ENCODE assay signal across 11 cellular contexts in genomic region chr17:3594056-3594810, GRCh38. TPM values are rescaled to one million over a fixed set of nuclear protein-coding genes. Genes with fewer than 3 reads are reported as not detected.
DNase-seq lines count a peak whose midpoint lies in the region; ATAC-seq and TF ChIP-seq lines count a peak whose summit lies in the region.
"Had no signal": no experiment of that assay in that cellular context is flagged by ENCODE, and none has a peak within 500 bp of the region (broad histone marks: within the 10 kb centered on the region; RNA-seq: fewer than 3 reads in every experiment).

No MANE protein-coding gene starts in this region.

- H3K79me2 ChIP-seq in PC-3 (ENCODE audit: low read length), result no peaks in the 10 kb centered on the region

- peak overlapping the region; percentile 53 for H3K4me2 ChIP-seq in PC-3 (ENCODE audit: low read length)

- H3K36me3 ChIP-seq in PC-3 (ENCODE audit: low read depth, low read length) (no peaks in the 10 kb centered on the region), testis (ENCODE audit: low read depth, missing control alignments) (no peaks in the 10 kb centered on the region), A673 (ENCODE audit: insufficient read depth, low read length, poor library complexity, severe bottlenecking) (no peaks in the 10 kb centered on the region)

- H3F3A ChIP-seq in PC-3 (ENCODE audit: low read length, unreplicated experiment), result no peaks in the 10 kb centered on the region

- H3K27me3 ChIP-seq in PC-3 (ENCODE audit: low read length) (no peaks in the 10 kb centered on the region), testis (no peaks in the 10 kb centered on the region), A673 (replicated peaks; ENCODE audit: insufficient read depth, low read depth, low read length, poor library complexity) (no peaks in the 10 kb centered on the region)
- H3K27me3 ChIP-seq: pancreas had no signal

- intact Hi-C loops in PC-3 (cut with micrococcal nuclease), result no loop called here
- intact Hi-C loops in testis (cut with DNase I; ENCODE audit: low total_unique reads), result no loop called here
- intact Hi-C loops in A673 (cut with micrococcal nuclease; ENCODE audit: unreplicated experiment), result no loop called here

- BruUV-seq in PC-3 (replicated peaks; lab: Mats Ljungman, UMichigan) (no TSS peak), A673 (replicated peaks; lab: Mats Ljungman, UMichigan) (no TSS peak)

- DNase-seq in PC-3 (peak; percentile 74), dermis blood vessel endothelial cell (peak; percentile 72), kidney tubule cell (ENCODE audit: low spot score) (peak; percentile 46), testis (peak; percentile 34), NCI-H1417 treated with DMSO at 0.1 percent for 48 hours (lab: John Stamatoyannopoulos, UW) (no peak), A673 (ENCODE audit: low spot score) (no peak)
- no peak for DNase-seq in stimulated activated naive CD8-positive, alpha-beta T cell treated with anti-CD3 and anti-CD28 coated beads, Interleukin-15, Interleukin-2, amounts not matched to agents 100 U/mL and 50 U/mL, for 24 hours
- DNase-seq: effector CD8-positive, alpha-beta T cell; GM23248; NCI-H1436 treated with DMSO at 0.1 percent for 48 hours; pancreas had no signal

- no peak for TF ChIP-seq POLR2A in testis (IDR thresholded peaks at IDR 0.05)

- H3K4me3 ChIP-seq in PC-3 (ENCODE audit: low read length) (no peak overlapping the region), testis (no peak overlapping the region), A673 (ENCODE audit: low read depth, low read length, poor library complexity, severe bottlenecking) (no peak overlapping the region)
- H3K4me3 ChIP-seq: GM23248, pancreas had no signal

- 70 to 73% methylated on average over 11 of the region's 11 CpGs for WGBS in testis, 2 donors

- POLR2A ChIA-PET in PC-3 (lab: Charles Lee; ENCODE audit: unreplicated experiment), result no interaction called here
- POLR2A ChIA-PET in A673 (lab: Charles Lee; ENCODE audit: low non-redundant PET), result no interaction called here

- H3K4me1 ChIP-seq in PC-3 (ENCODE audit: insufficient read depth, low read length), result peaks cover 11% of the 10 kb centered on the region
- no peaks in the 10 kb centered on the region for H3K4me1 ChIP-seq in testis
- no peaks in the 10 kb centered on the region for H3K4me1 ChIP-seq in A673 (ENCODE audit: insufficient read depth, low read length, poor library complexity, severe bottlenecking)
- H3K4me1 ChIP-seq: pancreas had no signal

- CTCF ChIA-PET in PC-3 (lab: Charles Lee) (no interaction called here), A673 (lab: Charles Lee) (no interaction called here)

- no peaks in the 10 kb centered on the region for H4K20me1 ChIP-seq in PC-3 (ENCODE audit: low read length)

- peak overlapping the region; percentile 60 for H3K27ac ChIP-seq in PC-3 (ENCODE audit: low read length)
- H3K27ac ChIP-seq in testis, result no peak overlapping the region
- H3K27ac ChIP-seq in A673 (ENCODE audit: low read depth, low read length, poor library complexity, severe bottlenecking), result no peak overlapping the region
- H3K27ac ChIP-seq: GM23248, pancreas had no signal

- H3K9ac ChIP-seq in PC-3 (ENCODE audit: low read length), result peak overlapping the region; percentile 62
- H3K9ac ChIP-seq: GM23248 had no signal

- peak; percentile 92 for ATAC-seq in PC-3
- no peak for ATAC-seq in stimulated activated naive CD8-positive, alpha-beta T cell treated with anti-CD3 and anti-CD28 coated beads, Interleukin-15, Interleukin-2, amounts not matched to agents 100 U/mL and 50 U/mL, for 24 hours
- ATAC-seq: pancreas had no signal

- no peak for TF ChIP-seq CTCF in PC-3 (conservative IDR thresholded peaks at IDR 0.05; ENCODE audit: low read depth, low read length)
- TF ChIP-seq CTCF in testis (IDR thresholded peaks at IDR 0.05), result no peak
- TF ChIP-seq CTCF in A673 (conservative IDR thresholded peaks at IDR 0.05; ENCODE audit: low read depth, low read length), result no peak

- H3K9me3 ChIP-seq in PC-3 (ENCODE audit: low read length), result no peaks in the 10 kb centered on the region
- H3K9me3 ChIP-seq in testis, result no peaks in the 10 kb centered on the region
- no peaks in the 10 kb centered on the region for H3K9me3 ChIP-seq in A673 (ENCODE audit: low read depth, low read length, poor library complexity, severe bottlenecking)
- H3K9me3 ChIP-seq: pancreas had no signal

- H3K9me2 ChIP-seq in PC-3 (replicated peaks; ENCODE audit: low read length), result no peaks in the 10 kb centered on the region

- no peak overlapping the region for H2AFZ ChIP-seq in PC-3 (ENCODE audit: low read length)
- H2AFZ ChIP-seq: GM23248 had no signal

RNA-seq across cellular contexts. Expression of gene TRPV1, which starts 15.0 kb away (rescaled TPM):
- 4.1 and 4.7 TPM in 2 replicates for total RNA-seq in PC-3 (2014; rRNA removed)
- total RNA-seq in dermis blood vessel endothelial cell, result 0.84 and 1.5 TPM in 2 replicates
- total RNA-seq in testis, result 10 to 100 TPM; 11.4 to 11.5 TPM
- polyA plus RNA-seq in testis (ENCODE audit: insufficient read depth, low read depth, low replicate concordance), result 5.1 TPM
- 1.0 and 1.9 TPM in 2 replicates for total RNA-seq in A673 (2021)

RNA-seq across cellular contexts. Expression of gene TRPV3, which starts 36.6 kb away (rescaled TPM):
- total RNA-seq in PC-3 (2014; rRNA removed) (3.6 and 4.8 TPM in 2 replicates), dermis blood vessel endothelial cell (not detected in 2 replicates), testis (10 to 100 TPM; 19.8 to 37.2 TPM), A673 (2021) (0.13 and 0.24 TPM in 2 replicates)
- 6.6 TPM for polyA plus RNA-seq in testis (ENCODE audit: insufficient read depth, low read depth, low replicate concordance)

RNA-seq across cellular contexts. Expression of gene SHPK, which starts 41.8 kb away (rescaled TPM):
- total RNA-seq in PC-3 (2014; rRNA removed) (17.7 and 22.4 TPM in 2 replicates), dermis blood vessel endothelial cell (21.8 and 29.0 TPM in 2 replicates), testis (10 to 100 TPM; 23.6 to 33.8 TPM), A673 (2021) (20.0 and 22.2 TPM in 2 replicates)
- polyA plus RNA-seq in testis (ENCODE audit: insufficient read depth, low read depth, low replicate concordance), result 9.0 TPM

RNA-seq across cellular contexts. Expression of gene CTNS, which starts 42.3 kb away (rescaled TPM):
- 10.2 and 17.5 TPM in 2 replicates for total RNA-seq in PC-3 (2014; rRNA removed)
- 28.2 and 37.8 TPM in 2 replicates for total RNA-seq in dermis blood vessel endothelial cell
- 10 to 100 TPM; 43.8 to 57.3 TPM for total RNA-seq in testis
- polyA plus RNA-seq in testis (ENCODE audit: insufficient read depth, low read depth, low replicate concordance), result 50.4 TPM
- total RNA-seq in A673 (2021), result 12.6 and 14.3 TPM in 2 replicates

Comparison
In these comparisons a context has a peak if more than half of its experiments do, and no peak if none do; other contexts are left out.
1. DNase-seq: peak in PC-3 (single experiment), dermis blood vessel endothelial cell (single experiment), kidney tubule cell (single experiment) and testis (single experiment); none in stimulated activated naive CD8-positive, alpha-beta T cell treated with anti-CD3 and anti-CD28 coated beads, Interleukin-15, Interleukin-2, amounts not matched to agents 100 U/mL and 50 U/mL, for 24 hours (single experiment), NCI-H1417 treated with DMSO at 0.1 percent for 48 hours (single experiment) and A673 (single experiment).